Comparison of ENCODE assay signal across 1 cellular context in the genomic region with DNA sequence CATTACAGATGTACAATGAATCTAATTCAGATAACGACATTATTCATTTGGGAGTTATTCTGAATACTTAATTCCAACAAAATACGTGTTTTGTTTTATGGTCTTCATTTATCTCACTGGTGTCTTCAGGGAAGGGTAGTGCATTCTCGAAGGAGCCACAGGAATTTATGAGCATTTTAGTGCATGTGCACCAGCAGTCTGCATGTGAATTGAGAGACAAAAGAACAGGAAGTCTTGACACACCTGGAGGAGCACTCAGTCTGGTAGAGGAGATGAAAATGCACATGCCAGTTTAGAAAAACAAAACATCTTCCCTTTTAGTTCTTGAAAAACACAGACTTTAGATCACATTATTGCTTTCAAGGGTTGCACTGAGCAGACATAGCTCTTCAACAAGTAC.
TF ChIP-seq lines count a peak whose summit lies in the region.

No MANE protein-coding gene starts in this region.

TF ChIP-seq in WTC11, 78 proteins besides CTCF, POLR2A, EP300 and RAD21 (continued from another document):
- TF ChIP-seq, protein P1, sequence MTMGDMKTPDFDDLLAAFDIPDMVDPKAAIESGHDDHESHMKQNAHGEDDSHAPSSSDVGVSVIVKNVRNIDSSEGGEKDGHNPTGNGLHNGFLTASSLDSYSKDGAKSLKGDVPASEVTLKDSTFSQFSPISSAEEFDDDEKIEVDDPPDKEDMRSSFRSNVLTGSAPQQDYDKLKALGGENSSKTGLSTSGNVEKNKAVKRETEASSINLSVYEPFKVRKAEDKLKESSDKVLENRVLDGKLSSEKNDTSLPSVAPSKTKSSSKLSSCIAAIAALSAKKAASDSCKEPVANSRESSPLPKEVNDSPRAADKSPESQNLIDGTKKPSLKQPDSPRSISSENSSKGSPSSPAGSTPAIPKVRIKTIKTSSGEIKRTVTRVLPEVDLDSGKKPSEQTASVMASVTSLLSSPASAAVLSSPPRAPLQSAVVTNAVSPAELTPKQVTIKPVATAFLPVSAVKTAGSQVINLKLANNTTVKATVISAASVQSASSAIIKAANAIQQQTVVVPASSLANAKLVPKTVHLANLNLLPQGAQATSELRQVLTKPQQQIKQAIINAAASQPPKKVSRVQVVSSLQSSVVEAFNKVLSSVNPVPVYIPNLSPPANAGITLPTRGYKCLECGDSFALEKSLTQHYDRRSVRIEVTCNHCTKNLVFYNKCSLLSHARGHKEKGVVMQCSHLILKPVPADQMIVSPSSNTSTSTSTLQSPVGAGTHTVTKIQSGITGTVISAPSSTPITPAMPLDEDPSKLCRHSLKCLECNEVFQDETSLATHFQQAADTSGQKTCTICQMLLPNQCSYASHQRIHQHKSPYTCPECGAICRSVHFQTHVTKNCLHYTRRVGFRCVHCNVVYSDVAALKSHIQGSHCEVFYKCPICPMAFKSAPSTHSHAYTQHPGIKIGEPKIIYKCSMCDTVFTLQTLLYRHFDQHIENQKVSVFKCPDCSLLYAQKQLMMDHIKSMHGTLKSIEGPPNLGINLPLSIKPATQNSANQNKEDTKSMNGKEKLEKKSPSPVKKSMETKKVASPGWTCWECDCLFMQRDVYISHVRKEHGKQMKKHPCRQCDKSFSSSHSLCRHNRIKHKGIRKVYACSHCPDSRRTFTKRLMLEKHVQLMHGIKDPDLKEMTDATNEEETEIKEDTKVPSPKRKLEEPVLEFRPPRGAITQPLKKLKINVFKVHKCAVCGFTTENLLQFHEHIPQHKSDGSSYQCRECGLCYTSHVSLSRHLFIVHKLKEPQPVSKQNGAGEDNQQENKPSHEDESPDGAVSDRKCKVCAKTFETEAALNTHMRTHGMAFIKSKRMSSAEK (CRISPR knock-in tag; IDR thresholded peaks at IDR 0.05; ENCODE audit: borderline replicate concordance): no peak
- TF ChIP-seq FOXJ3 (CRISPR knock-in tag; IDR thresholded peaks at IDR 0.05; ENCODE audit: borderline replicate concordance) (no peak), SP1 (CRISPR knock-in tag; conservative IDR thresholded peaks at IDR 0.05) (no peak)
